In genomic region chr2:143581989-143582719, GRCh38 we compare ENCODE assay signal across 11 cellular contexts.
A peak's percentile ranks its signal among the peaks of the same experiment; 100 is the strongest.
DNase-seq lines count a peak whose midpoint lies in the region; ATAC-seq and TF ChIP-seq lines count a peak whose summit lies in the region.
"Had no signal": no experiment of that assay in that cellular context is flagged by ENCODE, and none has a peak within 500 bp of the region (broad histone marks: within the 10 kb centered on the region; RNA-seq: fewer than 3 reads in every experiment).

No MANE protein-coding gene starts in this region.

- WGBS in stomach, 5 donors, result 48 to 65% (median 55%) methylated on average over 5 of the region's 5 CpGs
- WGBS in ovary, 3 donors, result 78 to 82% (median 82%) methylated on average over 5 of the region's 5 CpGs

- H3K27me3 ChIP-seq in stomach (no peaks in the 10 kb centered on the region), ovary (no peaks in the 10 kb centered on the region)
- H3K27me3 ChIP-seq: transverse colon had no signal

- H3K36me3 ChIP-seq in stomach (no peaks in the 10 kb centered on the region), ovary (no peaks in the 10 kb centered on the region)
- H3K36me3 ChIP-seq: transverse colon had no signal

- no peak overlapping the region for H3K4me3 ChIP-seq in epithelial cell of esophagus (ENCODE audit: low read length)
- H3K4me3 ChIP-seq in retinal pigment epithelial cell (ENCODE audit: low read length), result no peak overlapping the region
- peak overlapping the region in 1 of 4 donors; percentile 8 for H3K4me3 ChIP-seq in stomach
- H3K4me3 ChIP-seq in ovary, result no peak overlapping the region
- H3K4me3 ChIP-seq: transverse colon had no signal

- TF ChIP-seq CTCF in epithelial cell of esophagus (IDR thresholded peaks at IDR 0.05; ENCODE audit: insufficient read depth, low read depth, low read length, missing control alignments), result peak; percentile 17
- peak; percentile 28 for TF ChIP-seq CTCF in retinal pigment epithelial cell (conservative IDR thresholded peaks at IDR 0.05; ENCODE audit: low read depth, low read length)
- TF ChIP-seq CTCF in stomach (IDR thresholded peaks at IDR 0.05), result peak in 1 of 7 experiments; percentile 6
- TF ChIP-seq CTCF in ovary (IDR thresholded peaks at IDR 0.05), result no peak

- H3K9me3 ChIP-seq in stomach (no peaks in the 10 kb centered on the region), ovary (no peaks in the 10 kb centered on the region)
- H3K9me3 ChIP-seq: transverse colon had no signal

- intact Hi-C loops in stomach (cut with DNase I; ENCODE audit: low total_unique reads) (no loop called here), ovary (cut with DNase I) (no loop called here)

- TF ChIP-seq EP300 in stomach (IDR thresholded peaks at IDR 0.05), result no peak
- no peak for TF ChIP-seq EP300 in ovary (IDR thresholded peaks at IDR 0.05)

- H3K4me1 ChIP-seq in stomach (no peaks in the 10 kb centered on the region), ovary (ENCODE audit: insufficient read depth) (no peaks in the 10 kb centered on the region)
- H3K4me1 ChIP-seq: transverse colon had no signal

- no peak for TF ChIP-seq POLR2A in stomach (IDR thresholded peaks at IDR 0.05)
- TF ChIP-seq POLR2A in ovary (IDR thresholded peaks at IDR 0.05), result no peak

- ATAC-seq in GM19035 (IDR thresholded peaks at IDR 0.05; ENCODE audit: unreplicated experiment), result no peak

- DNase-seq in NCI-H510A treated with DMSO at 0.1 percent for 48 hours (lab: John Stamatoyannopoulos, UW), result peak; percentile 13
- no peak for DNase-seq in NCI-H510A (lab: John Stamatoyannopoulos, UW)
- peak; percentile 33 for DNase-seq in NCI-H146 (lab: John Stamatoyannopoulos, UW)
- DNase-seq in epithelial cell of esophagus (ENCODE audit: low read depth), result no peak
- no peak for DNase-seq in retinal pigment epithelial cell (ENCODE audit: low read depth)
- no peak for DNase-seq in stomach
- no peak for DNase-seq in ovary
- DNase-seq: AML-193, Karpas-422, transverse colon had no signal

- H3K27ac ChIP-seq in stomach, result no peak overlapping the region
- H3K27ac ChIP-seq in ovary, result no peak overlapping the region
- H3K27ac ChIP-seq: transverse colon had no signal

Comparison
In these comparisons a context has a peak if more than half of its experiments do, and no peak if none do; other contexts are left out.
1. DNase-seq: peak in NCI-H510A treated with DMSO at 0.1 percent for 48 hours (single experiment) and NCI-H146 (single experiment); none in NCI-H510A (single experiment), epithelial cell of esophagus (single experiment), retinal pigment epithelial cell (single experiment), stomach (single experiment) and ovary (0 of 5).
2. CTCF ChIP-seq: peak in epithelial cell of esophagus (single experiment) and retinal pigment epithelial cell (single experiment); none in ovary (0 of 3).